ENCODE assay signal across 20 cellular contexts in the genomic region with DNA sequence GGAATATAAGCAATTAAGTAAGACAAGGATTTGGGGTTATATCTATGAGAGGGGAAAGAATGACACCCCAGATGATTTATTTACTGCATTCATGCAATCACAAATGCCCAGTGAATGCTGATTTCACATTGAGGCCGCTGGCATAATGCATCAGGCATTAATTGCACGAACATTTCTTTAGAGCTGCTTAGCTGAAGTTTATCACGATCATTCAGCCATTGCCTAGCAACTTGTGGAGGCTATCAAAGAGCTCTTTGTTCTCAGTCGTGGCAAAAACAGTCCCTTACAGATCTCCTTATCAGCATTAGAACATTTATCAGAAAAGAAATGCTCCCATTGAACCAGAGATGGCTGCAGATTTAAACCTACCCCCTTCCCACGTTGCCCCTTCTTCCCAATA.
DNase-seq lines count a peak whose midpoint lies in the region; ATAC-seq and TF ChIP-seq lines count a peak whose summit lies in the region.
"Had no signal": no experiment of that assay in that cellular context is flagged by ENCODE, and none has a peak within 500 bp of the region (broad histone marks: within the 10 kb centered on the region; RNA-seq: fewer than 3 reads in every experiment).

No MANE protein-coding gene starts in this region.

- no peaks in the 10 kb centered on the region for H3K27me3 ChIP-seq in layer of hippocampus (ENCODE audit: control insufficient read depth, insufficient read depth, low read length)
- no peaks in the 10 kb centered on the region for H3K27me3 ChIP-seq in CD8-positive, alpha-beta T cell (ENCODE audit: insufficient read depth, low read length)
- H3K27me3 ChIP-seq: cardiac muscle cell, sigmoid colon, SJCRH30 had no signal

- no peaks in the 10 kb centered on the region for H3K9me3 ChIP-seq in CD8-positive, alpha-beta T cell (ENCODE audit: low read length)
- H3K9me3 ChIP-seq: sigmoid colon, SJCRH30 had no signal

- no peaks in the 10 kb centered on the region for H3K9me3 Mint-ChIP-seq in CD8-positive, alpha-beta T cell
- H3K9me3 Mint-ChIP-seq: memory B cell; stimulated activated naive CD8-positive, alpha-beta T cell treated with anti-CD3 and anti-CD28 coated beads, Interleukin-15, Interleukin-2, amounts not matched to agents 100 ng/mL and 50 ng/mL, for 24 hours had no signal

- H3K27ac ChIP-seq in layer of hippocampus (ENCODE audit: low read depth, low read length), result peak overlapping the region; percentile 71
- H3K27ac ChIP-seq in CD8-positive, alpha-beta T cell (ENCODE audit: low read depth, low read length), result no peak overlapping the region
- H3K27ac ChIP-seq: cardiac muscle cell, sigmoid colon, SJCRH30 had no signal

- H3K4me1 ChIP-seq in CD8-positive, alpha-beta T cell (ENCODE audit: insufficient read depth, low read length), result no peaks in the 10 kb centered on the region
- H3K4me1 ChIP-seq: sigmoid colon had no signal

- TF ChIP-seq CTCF in CD8-positive, alpha-beta T cell (IDR thresholded peaks at IDR 0.05), result no peak

- no peak overlapping the region for H3K4me3 Mint-ChIP-seq in CD8-positive, alpha-beta T cell
- H3K4me3 Mint-ChIP-seq: memory B cell; stimulated activated naive CD8-positive, alpha-beta T cell treated with anti-CD3 and anti-CD28 coated beads, Interleukin-15, Interleukin-2, amounts not matched to agents 100 ng/mL and 50 ng/mL, for 24 hours had no signal

- CTCF ChIA-PET in CD8-positive, alpha-beta T cell (lab: Charles Lee), result no interaction called here

- intact Hi-C loops in CD8-positive, alpha-beta T cell (cut with DNase I, micrococcal nuclease), result no loop called here

- ATAC-seq in CD8-positive, alpha-beta T cell, result no peak
- ATAC-seq: HCT116 had no signal

- H3K36me3 Mint-ChIP-seq in CD8-positive, alpha-beta T cell, result no peaks in the 10 kb centered on the region
- H3K36me3 Mint-ChIP-seq: memory B cell had no signal

- POLR2A ChIA-PET in CD8-positive, alpha-beta T cell (lab: Charles Lee), result no interaction called here

- H3K27ac Mint-ChIP-seq in CD8-positive, alpha-beta T cell, result no peak overlapping the region
- H3K27ac Mint-ChIP-seq: memory B cell; stimulated activated naive CD8-positive, alpha-beta T cell treated with anti-CD3 and anti-CD28 coated beads, Interleukin-15, Interleukin-2, amounts not matched to agents 100 ng/mL and 50 ng/mL, for 24 hours had no signal

- H3K27me3 Mint-ChIP-seq in CD8-positive, alpha-beta T cell (ENCODE audit: low read depth), result peaks cover 5% of the 10 kb centered on the region
- H3K27me3 Mint-ChIP-seq: memory B cell had no signal

- DNase-seq in COLO829 (ENCODE audit: low spot score) (peak; percentile 82), SK-MEL-5 (ENCODE audit: low read depth, low spot score) (peak; percentile 88), pons (ENCODE audit: low spot score) (peak; percentile 90), NCI-H187 (lab: John Stamatoyannopoulos, UW) (no peak), CD1c-positive myeloid dendritic cell (ENCODE audit: extremely low spot score) (no peak), T-helper 9 cell (no peak)
- no peak for DNase-seq in CD8-positive, alpha-beta T cell
- DNase-seq: activated CD4-positive, alpha-beta T cell treated with anti-CD3 and anti-CD28 coated beads for 1 hour; effector CD4-positive, alpha-beta T cell; KG1; NCI-H2029 treated with DMSO at 0.1 percent for 48 hours; NCI-H510A treated with DMSO at 0.1 percent for 48 hours; sigmoid colon; SJCRH30; T1000 had no signal

- in situ Hi-C loops in SK-MEL-5 (cut with HindIII; ENCODE audit: low pct_unique_long_range_greater_than_20kb, low sequenced_read_pairs), result no loop called here

- no peaks in the 10 kb centered on the region for H3K36me3 ChIP-seq in CD8-positive, alpha-beta T cell (ENCODE audit: insufficient read depth, low read length)
- H3K36me3 ChIP-seq: cardiac muscle cell, sigmoid colon had no signal

- no peak overlapping the region for H3K4me3 ChIP-seq in CD8-positive, alpha-beta T cell (ENCODE audit: low read depth, low read length)
- H3K4me3 ChIP-seq: cardiac muscle cell, sigmoid colon, SJCRH30 had no signal

- no peaks in the 10 kb centered on the region for H3K4me1 Mint-ChIP-seq in CD8-positive, alpha-beta T cell (ENCODE audit: low read depth)
- H3K4me1 Mint-ChIP-seq: memory B cell had no signal

Comparison
In these comparisons a context has a peak if more than half of its experiments do, and no peak if none do; other contexts are left out.
1. DNase-seq: peak in COLO829 (single experiment), SK-MEL-5 (single experiment) and pons (single experiment); none in CD8-positive, alpha-beta T cell (0 of 7), NCI-H187 (0 of 2), CD1c-positive myeloid dendritic cell (single experiment) and T-helper 9 cell (single experiment).